8 cellular contexts compared by ENCODE assay signal in genomic region chr12:56129914-56130495, GRCh38. TPM values are rescaled to one million over a fixed set of nuclear protein-coding genes. Genes with fewer than 3 reads are reported as not detected.
DNase-seq lines count a peak whose midpoint lies in the region; ATAC-seq and TF ChIP-seq lines count a peak whose summit lies in the region.
"Not testable (repeated sequence)": the region's sequence is repeated elsewhere in the genome, so short reads cannot be mapped to it uniquely, and the experiment has no call there.

No MANE protein-coding gene starts in this region.

- H3K79me2 ChIP-seq in DND-41 (ENCODE audit: insufficient read depth, low read length) (peaks cover 26% of the 10 kb centered on the region), MM.1S (ENCODE audit: low read length) (peaks cover 32% of the 10 kb centered on the region)

- intact Hi-C loops in activated CD8-positive, alpha-beta T cell treated with anti-CD3 and anti-CD28 coated beads for 36 hours (cut with micrococcal nuclease), result loop anchor here (2.0 to 10.0 kb wide), 2 partner anchors 29 to 125 kb away; partner anchors contain the start of genes ANKRD52 and MYL6
- intact Hi-C loops in uterus (cut with DNase I; ENCODE audit: low total_unique reads), result loop anchor here (5.0 kb wide), 1 partner anchor 32 kb away; no protein-coding TSS in a partner anchor

- peaks cover 47% of the 10 kb centered on the region for H3K36me3 Mint-ChIP-seq in activated CD8-positive, alpha-beta T cell treated with anti-CD3 and anti-CD28 coated beads for 36 hours (ENCODE audit: low read depth)
- H3K36me3 Mint-ChIP-seq in mesothelial cell of epicardium, result peaks cover 29% of the 10 kb centered on the region

- CTCF ChIA-PET in activated CD8-positive, alpha-beta T cell treated with anti-CD3 and anti-CD28 coated beads for 36 hours (lab: Charles Lee), result interaction anchor here (1.4 to 9.5 kb wide), 5 partner anchors 11 to 59 kb away, joined by 7 to 110 read pairs (median 9); partner anchors contain the start of genes MYL6B, RPL41, SMARCC2 and ZC3H10

- H3K4me3 ChIP-seq in DND-41 (ENCODE audit: low read depth in 1 of 2, low read length in 2 of 2) (peak overlapping the region in 1 of 2 experiments; percentile 74; a peak in 3 of 4 replicates), cardiac fibroblast (replicated peaks in 1 of 2; ENCODE audit: low read depth in 2 of 2, low read length in 2 of 2) (peak overlapping the region; percentile 88 to 98), gastroesophageal sphincter (peak overlapping the region; percentile 71 to 93), retinal pigment epithelial cell (ENCODE audit: low read length) (peak overlapping the region; percentile 83), uterus (peak overlapping the region; percentile 56 to 95)
- H3K4me3 ChIP-seq in MM.1S (ENCODE audit: low read length), result not testable (repeated sequence)

- not testable (repeated sequence) for ATAC-seq in DND-41 (ENCODE audit: insufficient read depth, low read depth); activated CD8-positive, alpha-beta T cell treated with anti-CD3 and anti-CD28 coated beads for 36 hours; gastroesophageal sphincter

- 30 to 31% methylated on average over 6 to 13 of the region's 22 CpGs for WGBS in gastroesophageal sphincter (ENCODE audit: low coverage in 1 of 2), 2 donors

- H3K9ac ChIP-seq in DND-41 (ENCODE audit: low read depth, low read length) (peak overlapping the region; percentile 66), MM.1S (ENCODE audit: low read length) (peak overlapping the region; percentile 83; the same call in 1 of the 2 replicates)

- POLR2A ChIA-PET in activated CD8-positive, alpha-beta T cell treated with anti-CD3 and anti-CD28 coated beads for 36 hours (lab: Charles Lee), result interaction anchor here (0.6 to 5.7 kb wide), 14 partner anchors 8 to 65 kb away, joined by 3 to 75 read pairs (median 4); partner anchors contain the start of genes MYL6B, PA2G4, RPL41 and ZC3H10

- not testable (repeated sequence) for TF ChIP-seq EP300 in gastroesophageal sphincter (IDR thresholded peaks at IDR 0.05)

- peak overlapping the region; percentile 90 for H3K4me2 ChIP-seq in DND-41 (ENCODE audit: insufficient read depth, low read length)
- peak overlapping the region; percentile 94; the same call in 1 of the 2 replicates for H3K4me2 ChIP-seq in MM.1S (ENCODE audit: low read depth, low read length)

- not testable (repeated sequence) for DNase-seq in DND-41; MM.1S; activated CD8-positive, alpha-beta T cell treated with anti-CD3 and anti-CD28 coated beads for 36 hours; cardiac fibroblast (ENCODE audit: low read depth in 2 of 2); mesothelial cell of epicardium (ENCODE audit: low spot score in 2 of 2, unreplicated experiment in 2 of 2); retinal pigment epithelial cell (ENCODE audit: low read depth); uterus

- TF ChIP-seq CTCF in DND-41 (IDR thresholded peaks at IDR 0.05; ENCODE audit: borderline replicate concordance, extremely low read depth, low read length, poor library complexity, severe bottlenecking); MM.1S (IDR thresholded peaks at IDR 0.05; ENCODE audit: low read length); activated CD8-positive, alpha-beta T cell treated with anti-CD3 and anti-CD28 coated beads for 36 hours (IDR thresholded peaks at IDR 0.05); cardiac fibroblast (IDR thresholded peaks at IDR 0.05; ENCODE audit: low read depth, low read length); gastroesophageal sphincter (IDR thresholded peaks at IDR 0.05); mesothelial cell of epicardium (IDR thresholded peaks at IDR 0.05; ENCODE audit: unreplicated experiment); retinal pigment epithelial cell (conservative IDR thresholded peaks at IDR 0.05; ENCODE audit: low read depth, low read length); uterus (IDR thresholded peaks at IDR 0.05): not testable (repeated sequence)

- peaks cover 23% of the 10 kb centered on the region for H3F3A ChIP-seq in MM.1S (ENCODE audit: insufficient read depth, low read length)

- H3K9me2 ChIP-seq in MM.1S (replicated peaks; ENCODE audit: insufficient read depth, low read length), result not testable (repeated sequence)

- H3K27ac ChIP-seq in DND-41 (ENCODE audit: low read length) (peak overlapping the region; percentile 79), gastroesophageal sphincter (peak overlapping the region; percentile 90 to 100 (median 97)), uterus (peak overlapping the region; percentile 88 to 91)
- not testable (repeated sequence) for H3K27ac ChIP-seq in MM.1S (ENCODE audit: low read length)

- H4K20me1 ChIP-seq in DND-41 (ENCODE audit: insufficient read depth, low read length); MM.1S (ENCODE audit: insufficient read depth, low read length): not testable (repeated sequence)

- not testable (repeated sequence) for H3K9me3 Mint-ChIP-seq in activated CD8-positive, alpha-beta T cell treated with anti-CD3 and anti-CD28 coated beads for 36 hours; mesothelial cell of epicardium

- H3K36me3 ChIP-seq in DND-41 (ENCODE audit: insufficient read depth, low read length) (peaks cover 41% of the 10 kb centered on the region), MM.1S (replicated peaks; ENCODE audit: insufficient read depth, low read length) (0 out of 2 replicates have a peak, but pooled peaks cover 11% of the 10 kb centered on the region), gastroesophageal sphincter (peaks cover 0 to 49% of the 10 kb centered on the region in 2 donors)
- not testable (repeated sequence) for H3K36me3 ChIP-seq in uterus

- not testable (repeated sequence) for H3K27me3 ChIP-seq in DND-41 (ENCODE audit: insufficient read depth, low read length, poor library complexity); MM.1S (replicated peaks; ENCODE audit: insufficient read depth, low read length); gastroesophageal sphincter; uterus

- not testable (repeated sequence) for H2AFZ ChIP-seq in DND-41 (ENCODE audit: low read depth, low read length); MM.1S (ENCODE audit: low read length)

- not testable (repeated sequence) for H3K9me3 ChIP-seq in DND-41 (ENCODE audit: insufficient read depth, low read length, severe bottlenecking); MM.1S (replicated peaks; ENCODE audit: insufficient read depth, low read length); gastroesophageal sphincter; uterus

- peaks cover 51% of the 10 kb centered on the region for H3K4me1 ChIP-seq in DND-41 (ENCODE audit: insufficient read depth, low read length)
- H3K4me1 ChIP-seq in MM.1S (ENCODE audit: low read length), result peaks cover 17% of the 10 kb centered on the region
- peaks cover 7 to 44% (median 14%) of the 10 kb centered on the region in 3 donors for H3K4me1 ChIP-seq in gastroesophageal sphincter
- not testable (repeated sequence) for H3K4me1 ChIP-seq in uterus

- H3K4me1 Mint-ChIP-seq in activated CD8-positive, alpha-beta T cell treated with anti-CD3 and anti-CD28 coated beads for 36 hours (ENCODE audit: low read depth), result peaks cover 59% of the 10 kb centered on the region
- H3K4me1 Mint-ChIP-seq in mesothelial cell of epicardium, result peaks cover 31% of the 10 kb centered on the region

- TF ChIP-seq POLR2A in gastroesophageal sphincter (IDR thresholded peaks at IDR 0.05); uterus (IDR thresholded peaks at IDR 0.05): not testable (repeated sequence)

- H3K27ac Mint-ChIP-seq in activated CD8-positive, alpha-beta T cell treated with anti-CD3 and anti-CD28 coated beads for 36 hours, result peak overlapping the region; percentile 93
- not testable (repeated sequence) for H3K27ac Mint-ChIP-seq in mesothelial cell of epicardium

- peak overlapping the region; percentile 84 for H3K4me3 Mint-ChIP-seq in activated CD8-positive, alpha-beta T cell treated with anti-CD3 and anti-CD28 coated beads for 36 hours
- H3K4me3 Mint-ChIP-seq in mesothelial cell of epicardium, result peak overlapping the region; percentile 95

- not testable (repeated sequence) for H3K27me3 Mint-ChIP-seq in activated CD8-positive, alpha-beta T cell treated with anti-CD3 and anti-CD28 coated beads for 36 hours; mesothelial cell of epicardium (ENCODE audit: low read depth)

RNA-seq across cellular contexts. Expression of gene ESYT1, which starts 1.9 kb away (rescaled TPM):
- total RNA-seq in activated CD8-positive, alpha-beta T cell treated with anti-CD3 and anti-CD28 coated beads for 36 hours, result 100 to 1,000 TPM; 154 to 160 TPM
- total RNA-seq in gastroesophageal sphincter (100 to 1,000 TPM; 128 to 234 (median 167) TPM), mesothelial cell of epicardium (64.7 to 69.4 TPM (median 67.2 TPM) in 3 replicates), uterus (100 to 1,000 TPM in 3 of 4 donors, 10 to 100 TPM in 1; 98.4 to 203 (median 134) TPM)

RNA-seq across cellular contexts. Expression of gene ZC3H10, which starts 11.9 kb away (rescaled TPM):
- total RNA-seq in activated CD8-positive, alpha-beta T cell treated with anti-CD3 and anti-CD28 coated beads for 36 hours, result 1 to 10 TPM; 6.8 to 7.2 TPM
- 1 to 10 TPM; 5.0 to 7.4 (median 5.8) TPM for total RNA-seq in gastroesophageal sphincter
- 7.8 to 9.2 TPM (median 8.0 TPM) in 3 replicates for total RNA-seq in mesothelial cell of epicardium
- 1 to 10 TPM; 1.3 to 9.8 (median 4.2) TPM for total RNA-seq in uterus

RNA-seq across cellular contexts. Expression of gene RPL41, which starts 13.6 kb away (rescaled TPM):
- 1,000 to 10,000 TPM; 5,401 to 5,452 TPM for total RNA-seq in activated CD8-positive, alpha-beta T cell treated with anti-CD3 and anti-CD28 coated beads for 36 hours
- total RNA-seq in gastroesophageal sphincter, result 1,000 to 10,000 TPM; 1,487 to 4,346 (median 2,874) TPM
- total RNA-seq in mesothelial cell of epicardium, result 3,814 to 4,057 TPM (median 4,017 TPM) in 3 replicates
- 1,000 to 10,000 TPM; 1,022 to 4,789 (median 2,600) TPM for total RNA-seq in uterus

RNA-seq across cellular contexts. Expression of gene MYL6B, which starts 22.4 kb away (rescaled TPM):
- 10 to 100 TPM; 60.3 to 66.9 TPM for total RNA-seq in activated CD8-positive, alpha-beta T cell treated with anti-CD3 and anti-CD28 coated beads for 36 hours
- 10 to 100 TPM; 14.3 to 57.9 (median 28.0) TPM for total RNA-seq in gastroesophageal sphincter
- 150 to 151 TPM (median 150 TPM) in 3 replicates for total RNA-seq in mesothelial cell of epicardium
- 10 to 100 TPM in 3 of 4 donors, 1 to 10 TPM in 1; 6.7 to 57.5 (median 27.0) TPM for total RNA-seq in uterus

RNA-seq across cellular contexts. Expression of gene PA2G4, which starts 25.6 kb away (rescaled TPM):
- total RNA-seq in activated CD8-positive, alpha-beta T cell treated with anti-CD3 and anti-CD28 coated beads for 36 hours, result 100 to 1,000 TPM; 447 to 455 TPM
- total RNA-seq in gastroesophageal sphincter, result 100 to 1,000 TPM in 3 of 4 donors, 10 to 100 TPM in 1; 99.4 to 115 (median 110) TPM
- 90.4 to 96.7 TPM (median 91.4 TPM) in 3 replicates for total RNA-seq in mesothelial cell of epicardium
- total RNA-seq in uterus, result 100 to 1,000 TPM in 1 of 4 donors, 10 to 100 TPM in 3; 64.4 to 120 (median 81.0) TPM
